In the genomic region with DNA sequence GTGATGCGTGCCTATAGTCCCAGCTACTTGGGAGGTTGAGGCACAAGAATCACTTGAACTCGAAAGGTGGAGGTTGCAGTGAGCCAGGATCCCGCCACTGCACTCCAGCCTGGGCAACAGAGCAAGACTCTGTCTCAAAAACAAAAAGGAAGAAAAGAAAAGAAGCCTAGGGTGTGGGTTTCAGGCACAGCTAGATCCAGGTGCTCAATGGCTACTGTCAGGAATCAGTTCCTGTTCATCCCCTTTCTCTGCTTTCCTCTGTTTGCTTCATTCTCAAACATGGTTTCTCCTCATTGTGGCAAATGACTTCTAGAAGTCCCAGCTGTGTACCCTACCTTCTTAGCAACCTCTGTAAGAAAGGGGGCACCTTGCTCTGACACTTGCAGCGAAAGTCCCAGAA, we compare ENCODE assay signal across 18 cellular contexts. TPM values are rescaled to one million over a fixed set of nuclear protein-coding genes. Genes with fewer than 3 reads are reported as not detected.
"Had no signal": no experiment of that assay in that cellular context is flagged by ENCODE, and none has a peak within 500 bp of the region (broad histone marks: within the 10 kb centered on the region; RNA-seq: fewer than 3 reads in every experiment).

No MANE protein-coding gene starts in this region.

- H3K9me3 ChIP-seq: SK-N-SH had no signal

- H3K36me3 Mint-ChIP-seq: IgD-negative memory B cell had no signal

- H3K9me3 Mint-ChIP-seq: IgD-negative memory B cell had no signal

- H3K4me3 Mint-ChIP-seq: IgD-negative memory B cell had no signal

- DNase-seq: KBM-7, MV-4-11, NCI-H1048, NCI-H1105, NCI-H1436 treated with DMSO at 0.1 percent for 48 hours, NCI-H187 treated with DMSO at 0.1 percent for 48 hours, NCI-H2029 treated with DMSO at 0.1 percent for 48 hours, NCI-H2171 treated with DMSO at 0.1 percent for 48 hours, NCI-H2227 treated with DMSO at 0.1 percent for 48 hours, NCI-H510A, NCI-H524 treated with DMSO at 0.1 percent for 48 hours, NCI-H69, NCI-H774 had no signal

- H3K9ac ChIP-seq: SK-N-SH had no signal

RNA-seq across cellular contexts. Expression of a gene that starts 5.9 kb away (rescaled TPM):
- total RNA-seq: LHCN-M2, OCI-LY7, SK-MEL-5 had no signal
- polyA plus RNA-seq: IgD-negative memory B cell, SK-N-SH had no signal

RNA-seq across cellular contexts. Expression of a gene that starts 25.4 kb away (rescaled TPM):
- total RNA-seq: OCI-LY7 had no signal
- polyA plus RNA-seq: IgD-negative memory B cell had no signal
